23 cellular contexts compared by ENCODE assay signal in genomic region chr18:8056723-8057122, GRCh38.
"Had no signal": no experiment of that assay in that cellular context is flagged by ENCODE, and none has a peak within 500 bp of the region (broad histone marks: within the 10 kb centered on the region; RNA-seq: fewer than 3 reads in every experiment).

No MANE protein-coding gene starts in this region.

- H3K36me3 ChIP-seq: esophagus squamous epithelium, gastrocnemius medialis, heart right ventricle, left lung, lower lobe of right lung had no signal

- H3K9me3 ChIP-seq: esophagus squamous epithelium, gastrocnemius medialis, left lung, lower lobe of right lung, mucosa of descending colon had no signal

- ATAC-seq: effector memory CD8-positive, alpha-beta T cell; esophagus mucosa; gastrocnemius medialis; heart right ventricle; left cardiac atrium; left lung; left ventricle myocardium superior; lower lobe of right lung; mucosa of descending colon; naive thymus-derived CD8-positive, alpha-beta T cell had no signal

- H3K27ac ChIP-seq: epithelial cell of prostate, esophagus squamous epithelium, gastrocnemius medialis, heart right ventricle, left lung, lower lobe of right lung had no signal

- H3K4me3 ChIP-seq: esophagus squamous epithelium, gastrocnemius medialis, heart right ventricle, left lung, lower lobe of right lung, mucosa of descending colon had no signal

- H3K4me1 ChIP-seq: left lung, lower lobe of right lung had no signal

- H3K27me3 ChIP-seq: esophagus squamous epithelium, gastrocnemius medialis, heart right ventricle, left lung had no signal

- DNase-seq: cortex of kidney; effector CD8-positive, alpha-beta T cell; effector memory CD8-positive, alpha-beta T cell; endodermal cell; erythroblast; esophagus squamous epithelium; foreskin fibroblast; foreskin melanocyte; gastrocnemius medialis; glutamatergic neuron; head of caudate nucleus; heart right ventricle; hippocampal formation; left cardiac atrium; left lung; left ventricle myocardium superior; lower lobe of right lung; mesenchymal stem cell; mucosa of descending colon; naive B cell; naive thymus-derived CD8-positive, alpha-beta T cell had no signal
